10 cellular contexts compared by ENCODE assay signal in genomic region chr3:16060358-16060852, GRCh38.
A peak's percentile ranks its signal among the peaks of the same experiment; 100 is the strongest.
DNase-seq lines count a peak whose midpoint lies in the region; ATAC-seq, FAIRE-seq and TF ChIP-seq lines count a peak whose summit lies in the region.
"Had no signal": no experiment of that assay in that cellular context is flagged by ENCODE, and none has a peak within 500 bp of the region (broad histone marks: within the 10 kb centered on the region; RNA-seq: fewer than 3 reads in every experiment).

No MANE protein-coding gene starts in this region.

- H3K4me1 ChIP-seq in pancreas = no peaks in the 10 kb centered on the region

- FAIRE-seq in pancreas (lab: Jason Lieb, UNC) = no peak
- no peak for FAIRE-seq in GM12891 (lab: Jason Lieb, UNC)

- in situ Hi-C loops in SK-MEL-5 (cut with HindIII; ENCODE audit: low pct_unique_long_range_greater_than_20kb, low sequenced_read_pairs) = no loop called here

- ATAC-seq in pancreas (peak in 3 of 4 donors; percentile 59 to 63 (median 61)), GM18909 (IDR thresholded peaks at IDR 0.05; ENCODE audit: poor library complexity, unreplicated experiment) (no peak)

- peak overlapping the region in 1 of 2 donors; percentile 16 for H3K4me3 ChIP-seq in foreskin fibroblast (ENCODE audit: low read depth in 1 of 2, low read length in 2 of 2)
- H3K4me3 ChIP-seq in pancreas = no peak overlapping the region

- peaks cover 6% of the 10 kb centered on the region for H3K4me1 Mint-ChIP-seq in progenitor cell of endocrine pancreas (ENCODE audit: low read depth)
- no peaks in the 10 kb centered on the region for H3K4me1 Mint-ChIP-seq in T-helper 2 cell treated with Interferon-gamma antibody and Interleukin-4, amounts not matched to agents 5 μg/mL and 100 μg/mL, for 36 hours (ENCODE audit: low read depth)

- no peaks in the 10 kb centered on the region for H3K27me3 ChIP-seq in pancreas

- H3K27ac ChIP-seq in C4-2B (no peak overlapping the region), pancreas (peak overlapping the region in 2 of 4 donors; percentile 38 to 57)

- DNase-seq in SK-MEL-5 (ENCODE audit: low read depth, low spot score) (peak; percentile 99), foreskin fibroblast (peak; percentile 99), pancreas (no peak), progenitor cell of endocrine pancreas (ENCODE audit: low spot score, unreplicated experiment) (no peak), GM12891 (ENCODE audit: insufficient read length, low spot score) (no peak)
- DNase-seq in T-helper 2 cell treated with Interferon-gamma antibody and Interleukin-4, amounts not matched to agents 5 μg/mL and 100 μg/mL, for 36 hours (ENCODE audit: low spot score) = no peak
- DNase-seq: glutamatergic neuron, NCI-H345 had no signal

- no peaks in the 10 kb centered on the region for H3K36me3 ChIP-seq in pancreas

- H3K27me3 Mint-ChIP-seq in progenitor cell of endocrine pancreas = peaks cover 4% of the 10 kb centered on the region
- H3K27me3 Mint-ChIP-seq in T-helper 2 cell treated with Interferon-gamma antibody and Interleukin-4, amounts not matched to agents 5 μg/mL and 100 μg/mL, for 36 hours (ENCODE audit: low read depth) = no peaks in the 10 kb centered on the region

- no peak for TF ChIP-seq POLR2A in GM12891 (IDR thresholded peaks at IDR 0.05; ENCODE audit: low read depth, low read length)

- no peaks in the 10 kb centered on the region for H3K9me3 ChIP-seq in pancreas

- intact Hi-C loops in pancreas (cut with DNase I) = loop anchor here in 1 of 3 donors (10.0 kb wide), 1 partner anchor 64 kb away; no protein-coding TSS in a partner anchor

- H3K27ac Mint-ChIP-seq in progenitor cell of endocrine pancreas = no peak overlapping the region
- no peak overlapping the region for H3K27ac Mint-ChIP-seq in T-helper 2 cell treated with Interferon-gamma antibody and Interleukin-4, amounts not matched to agents 5 μg/mL and 100 μg/mL, for 36 hours

- WGBS in pancreas, 2 donors = 66 to 69% methylated on average over 4 of the region's 4 CpGs

- no peaks in the 10 kb centered on the region for H3K9me3 Mint-ChIP-seq in progenitor cell of endocrine pancreas (ENCODE audit: low read depth)
- H3K9me3 Mint-ChIP-seq in T-helper 2 cell treated with Interferon-gamma antibody and Interleukin-4, amounts not matched to agents 5 μg/mL and 100 μg/mL, for 36 hours = no peaks in the 10 kb centered on the region

- TF ChIP-seq CTCF in C4-2B (conservative IDR thresholded peaks at IDR 0.05) (peak; percentile 11), foreskin fibroblast (IDR thresholded peaks at IDR 0.05; ENCODE audit: low read depth, low read length) (peak; percentile 32), pancreas (IDR thresholded peaks at IDR 0.05) (no peak), progenitor cell of endocrine pancreas (IDR thresholded peaks at IDR 0.05; ENCODE audit: unreplicated experiment) (no peak)

- H3K36me3 Mint-ChIP-seq in progenitor cell of endocrine pancreas (ENCODE audit: insufficient read depth) = no peaks in the 10 kb centered on the region
- no peaks in the 10 kb centered on the region for H3K36me3 Mint-ChIP-seq in T-helper 2 cell treated with Interferon-gamma antibody and Interleukin-4, amounts not matched to agents 5 μg/mL and 100 μg/mL, for 36 hours (ENCODE audit: low read depth)

- H3K4me3 Mint-ChIP-seq in progenitor cell of endocrine pancreas (ENCODE audit: low read depth) = no peak overlapping the region
- H3K4me3 Mint-ChIP-seq in T-helper 2 cell treated with Interferon-gamma antibody and Interleukin-4, amounts not matched to agents 5 μg/mL and 100 μg/mL, for 36 hours = no peak overlapping the region

TF ChIP-seq in GM12891, 5 proteins besides CTCF, POLR2A, EP300 and RAD21:
- no peak for TF ChIP-seq TAF1 (IDR thresholded peaks at IDR 0.05; ENCODE audit: low read depth, low read length)
- no peak for TF ChIP-seq POLR2AphosphoS5 (IDR thresholded peaks at IDR 0.05; ENCODE audit: low read depth, low read length)
- TF ChIP-seq PAX5 (IDR thresholded peaks at IDR 0.05; ENCODE audit: insufficient read depth, low read length, severe bottlenecking) = no peak
- no peak for TF ChIP-seq SPI1 (IDR thresholded peaks at IDR 0.05; ENCODE audit: low read depth, low read length)
- no peak for TF ChIP-seq POU2F2 (IDR thresholded peaks at IDR 0.05; ENCODE audit: low read depth, low read length)

Comparison
In these comparisons a context has a peak if more than half of its experiments do, and no peak if none do; other contexts are left out.
1. CTCF ChIP-seq: peak in C4-2B (single experiment) and foreskin fibroblast (single experiment); none in pancreas (0 of 4) and progenitor cell of endocrine pancreas (single experiment).
2. DNase-seq: peak in SK-MEL-5 (single experiment) and foreskin fibroblast (2 of 2); none in pancreas (0 of 6), progenitor cell of endocrine pancreas (single experiment), T-helper 2 cell treated with Interferon-gamma antibody and Interleukin-4, amounts not matched to agents 5 μg/mL and 100 μg/mL, for 36 hours (single experiment) and GM12891 (single experiment).